Comparison of ENCODE assay signal across 8 cellular contexts in genomic region chr1:151347523-151348246, GRCh38. TPM values are rescaled to one million over a fixed set of nuclear protein-coding genes. Genes with fewer than 3 reads are reported as not detected.
A peak's percentile ranks its signal among the peaks of the same experiment; 100 is the strongest.
DNase-seq lines count a peak whose midpoint lies in the region; ATAC-seq, FAIRE-seq and TF ChIP-seq lines count a peak whose summit lies in the region.

No MANE protein-coding gene starts in this region.

- H3K9me3 Mint-ChIP-seq in activated CD8-positive, alpha-beta T cell treated with anti-CD3 and anti-CD28 coated beads, Interleukin-2, amount 10 ng/mL, durations not matched to agents 7 days and 5 days (ENCODE audit: insufficient read depth) = no peaks in the 10 kb centered on the region
- no peaks in the 10 kb centered on the region for H3K9me3 Mint-ChIP-seq in type B pancreatic cell

- H3K36me3 ChIP-seq in cardiac muscle cell (peaks cover 11% of the 10 kb centered on the region), kidney (ENCODE audit: control insufficient read depth in 1 of 2, insufficient read depth in 2 of 2, low read length in 2 of 2) (peaks cover 8 to 12% of the 10 kb centered on the region in 2 donors)

- FAIRE-seq in kidney (lab: Jason Lieb, UNC) (no peak), RCC 7860 (lab: Jason Lieb, UNC) (no peak)

- H3K9me3 ChIP-seq in cardiac muscle cell (ENCODE audit: low read depth) (no peaks in the 10 kb centered on the region), kidney (ENCODE audit: control insufficient read depth in 1 of 2, low read length in 2 of 2) (no peaks in the 10 kb centered on the region)

- no peaks in the 10 kb centered on the region for H3K27me3 ChIP-seq in cardiac muscle cell

- CTCF ChIA-PET in activated CD8-positive, alpha-beta T cell treated with anti-CD3 and anti-CD28 coated beads, Interleukin-2, amount 10 ng/mL, durations not matched to agents 7 days and 5 days (lab: Charles Lee) = interaction anchor here (0.7 to 1.2 kb wide), 4 partner anchors 9 to 66 kb away, joined by 3 to 4 read pairs (median 4); partner anchors contain the start of gene ZNF687

- POLR2A ChIA-PET in activated CD8-positive, alpha-beta T cell treated with anti-CD3 and anti-CD28 coated beads, Interleukin-2, amount 10 ng/mL, durations not matched to agents 7 days and 5 days (lab: Charles Lee) = interaction anchor here (1.0 to 1.6 kb wide), 7 partner anchors 9 to 300 kb away, joined by 3 to 10 read pairs (median 4); partner anchors contain the start of genes C1orf56, PI4KB and VPS72

- no peak for TF ChIP-seq POLR2A in erythroblast (IDR thresholded peaks at IDR 0.05; ENCODE audit: low read length)

- H3K27ac Mint-ChIP-seq in activated CD8-positive, alpha-beta T cell treated with anti-CD3 and anti-CD28 coated beads, Interleukin-2, amount 10 ng/mL, durations not matched to agents 7 days and 5 days = peak overlapping the region; percentile 92
- peak overlapping the region; percentile 99 for H3K27ac Mint-ChIP-seq in type B pancreatic cell

- H3K4me3 ChIP-seq in cardiac muscle cell (peak overlapping the region; percentile 7), kidney (ENCODE audit: low read length in 2 of 2) (peak overlapping the region; percentile 66 to 82)

- peaks cover 24% of the 10 kb centered on the region for H3K4me1 Mint-ChIP-seq in activated CD8-positive, alpha-beta T cell treated with anti-CD3 and anti-CD28 coated beads, Interleukin-2, amount 10 ng/mL, durations not matched to agents 7 days and 5 days (ENCODE audit: low read depth)
- H3K4me1 Mint-ChIP-seq in type B pancreatic cell (ENCODE audit: unreplicated experiment) = peaks cover 22% of the 10 kb centered on the region

- H3K27me3 Mint-ChIP-seq in activated CD8-positive, alpha-beta T cell treated with anti-CD3 and anti-CD28 coated beads, Interleukin-2, amount 10 ng/mL, durations not matched to agents 7 days and 5 days (ENCODE audit: low read depth) = no peaks in the 10 kb centered on the region
- no peaks in the 10 kb centered on the region for H3K27me3 Mint-ChIP-seq in type B pancreatic cell

- intact Hi-C loops in left cardiac atrium (cut with DNase I) (loop anchor here (5.0 to 10.0 kb wide), 2 partner anchors 50 to 153 kb away; partner anchors contain the start of genes PIP5K1A (in 1 of the 2), PSMB4 (in 1 of the 2) and VPS72 (in 1 of the 2)), kidney (cut with DNase I) (no loop called here)

- DNase-seq in cardiac muscle cell (ENCODE audit: low read depth in 1 of 2, low spot score in 1 of 2) (no peak), left cardiac atrium (no peak), kidney (no peak), type B pancreatic cell (ENCODE audit: extremely low spot score, unreplicated experiment) (no peak), erythroblast (lab: John Stamatoyannopoulos, UW) (no peak), RCC 7860 (ENCODE audit: low spot score) (no peak), kidney glomerular epithelial cell (lab: John Stamatoyannopoulos, UW) (no peak)
- DNase-seq in activated CD8-positive, alpha-beta T cell treated with anti-CD3 and anti-CD28 coated beads, Interleukin-2, amount 10 ng/mL, durations not matched to agents 7 days and 5 days = no peak

- TF ChIP-seq CTCF in cardiac muscle cell (IDR thresholded peaks at IDR 0.05; ENCODE audit: low read depth, low read length) (no peak), kidney (IDR thresholded peaks at IDR 0.05; ENCODE audit: borderline replicate concordance, extremely low read depth, insufficient read depth) (no peak), type B pancreatic cell (conservative IDR thresholded peaks at IDR 0.05) (no peak)

- H3K4me3 Mint-ChIP-seq in activated CD8-positive, alpha-beta T cell treated with anti-CD3 and anti-CD28 coated beads, Interleukin-2, amount 10 ng/mL, durations not matched to agents 7 days and 5 days = peak overlapping the region; percentile 84
- H3K4me3 Mint-ChIP-seq in type B pancreatic cell = peak overlapping the region; percentile 98

- H3K27ac ChIP-seq in cardiac muscle cell (no peak overlapping the region), kidney (ENCODE audit: low read depth in 2 of 2, low read length in 2 of 2) (peak overlapping the region; percentile 19 to 54)

- no peak for ATAC-seq in left cardiac atrium
- no peak for ATAC-seq in activated CD8-positive, alpha-beta T cell treated with anti-CD3 and anti-CD28 coated beads, Interleukin-2, amount 10 ng/mL, durations not matched to agents 7 days and 5 days

- peaks cover 35% of the 10 kb centered on the region for H3K36me3 Mint-ChIP-seq in activated CD8-positive, alpha-beta T cell treated with anti-CD3 and anti-CD28 coated beads, Interleukin-2, amount 10 ng/mL, durations not matched to agents 7 days and 5 days (ENCODE audit: low read depth)
- H3K36me3 Mint-ChIP-seq in type B pancreatic cell = peaks cover 8% of the 10 kb centered on the region

- H3K4me1 ChIP-seq in cardiac muscle cell (ENCODE audit: low read depth) (peaks cover 9% of the 10 kb centered on the region), kidney (ENCODE audit: control insufficient read depth in 1 of 2, insufficient read depth in 1 of 2, low read depth in 1 of 2, low read length in 2 of 2) (peaks cover 11 to 14% of the 10 kb centered on the region in 2 donors)

- H3K9ac ChIP-seq in kidney (ENCODE audit: low read length in 2 of 2) = peak overlapping the region; percentile 2 to 38

RNA-seq across cellular contexts. Expression of gene RFX5, which starts 0.6 kb away (rescaled TPM):
- total RNA-seq in cardiac muscle cell = 67.8 and 87.2 TPM in 2 replicates
- polyA plus RNA-seq in cardiac muscle cell = 51.3 and 52.4 TPM in 2 replicates
- total RNA-seq in left cardiac atrium = 10 to 100 TPM; 23.1 to 23.8 TPM
- total RNA-seq in activated CD8-positive, alpha-beta T cell treated with anti-CD3 and anti-CD28 coated beads, Interleukin-2, amount 10 ng/mL, durations not matched to agents 7 days and 5 days = 10 to 100 TPM; 59.3 to 63.9 TPM
- 46.6 TPM for total RNA-seq in kidney
- 17.9 TPM for polyA plus RNA-seq in kidney (ENCODE audit: insufficient read depth, low read depth, low replicate concordance)
- 27.3 and 66.5 TPM in 2 replicates for total RNA-seq in type B pancreatic cell (ENCODE audit: low replicate concordance)

RNA-seq across cellular contexts. Expression of gene PI4KB, which starts 20.5 kb away (rescaled TPM):
- total RNA-seq in cardiac muscle cell = 35.7 and 53.5 TPM in 2 replicates
- 46.0 and 62.6 TPM in 2 replicates for polyA plus RNA-seq in cardiac muscle cell
- 10 to 100 TPM; 46.3 to 49.4 TPM for total RNA-seq in left cardiac atrium
- total RNA-seq in activated CD8-positive, alpha-beta T cell treated with anti-CD3 and anti-CD28 coated beads, Interleukin-2, amount 10 ng/mL, durations not matched to agents 7 days and 5 days = 10 to 100 TPM; 56.0 to 70.2 TPM
- 60.9 TPM for total RNA-seq in kidney
- polyA plus RNA-seq in kidney (ENCODE audit: insufficient read depth, low read depth, low replicate concordance) = 43.5 TPM
- 59.6 and 60.7 TPM in 2 replicates for total RNA-seq in type B pancreatic cell (ENCODE audit: low replicate concordance)

RNA-seq across cellular contexts. Expression of gene SELENBP1, which starts 24.8 kb away (rescaled TPM):
- total RNA-seq in cardiac muscle cell = 47.1 and 73.5 TPM in 2 replicates
- 43.6 and 69.0 TPM in 2 replicates for polyA plus RNA-seq in cardiac muscle cell
- 10 to 100 TPM; 30.6 to 82.2 TPM for total RNA-seq in left cardiac atrium
- not detected for total RNA-seq in activated CD8-positive, alpha-beta T cell treated with anti-CD3 and anti-CD28 coated beads, Interleukin-2, amount 10 ng/mL, durations not matched to agents 7 days and 5 days
- total RNA-seq in kidney = 50.0 TPM
- 161 TPM for polyA plus RNA-seq in kidney (ENCODE audit: insufficient read depth, low read depth, low replicate concordance)
- total RNA-seq in type B pancreatic cell (ENCODE audit: low replicate concordance) = 20.5 and 39.2 TPM in 2 replicates

RNA-seq across cellular contexts. Expression of gene PSMB4, which starts 51.7 kb away (rescaled TPM):
- 220 and 354 TPM in 2 replicates for total RNA-seq in cardiac muscle cell
- polyA plus RNA-seq in cardiac muscle cell = 71.1 and 104 TPM in 2 replicates
- total RNA-seq in left cardiac atrium = 100 to 1,000 TPM; 163 to 197 TPM
- 100 to 1,000 TPM; 292 to 303 TPM for total RNA-seq in activated CD8-positive, alpha-beta T cell treated with anti-CD3 and anti-CD28 coated beads, Interleukin-2, amount 10 ng/mL, durations not matched to agents 7 days and 5 days
- total RNA-seq in kidney = 212 TPM
- 436 TPM for polyA plus RNA-seq in kidney (ENCODE audit: insufficient read depth, low read depth, low replicate concordance)
- 241 and 243 TPM in 2 replicates for total RNA-seq in type B pancreatic cell (ENCODE audit: low replicate concordance)

Comparison
In these comparisons a context has a peak if more than half of its experiments do, and no peak if none do; other contexts are left out.
1. RNA of gene SELENBP1, which starts 24.8 kb away (total RNA-seq): 30.6 to 82.2 TPM in left cardiac atrium, 47.1 to 73.5 TPM in cardiac muscle cell, 50.0 TPM in kidney (single experiment) and 20.5 to 39.2 TPM in type B pancreatic cell; not detected in activated CD8-positive, alpha-beta T cell treated with anti-CD3 and anti-CD28 coated beads, Interleukin-2, amount 10 ng/mL, durations not matched to agents 7 days and 5 days; every median in the first group is over 10 times any median in the second.